1 cellular context compared by ENCODE assay signal in the genomic region with DNA sequence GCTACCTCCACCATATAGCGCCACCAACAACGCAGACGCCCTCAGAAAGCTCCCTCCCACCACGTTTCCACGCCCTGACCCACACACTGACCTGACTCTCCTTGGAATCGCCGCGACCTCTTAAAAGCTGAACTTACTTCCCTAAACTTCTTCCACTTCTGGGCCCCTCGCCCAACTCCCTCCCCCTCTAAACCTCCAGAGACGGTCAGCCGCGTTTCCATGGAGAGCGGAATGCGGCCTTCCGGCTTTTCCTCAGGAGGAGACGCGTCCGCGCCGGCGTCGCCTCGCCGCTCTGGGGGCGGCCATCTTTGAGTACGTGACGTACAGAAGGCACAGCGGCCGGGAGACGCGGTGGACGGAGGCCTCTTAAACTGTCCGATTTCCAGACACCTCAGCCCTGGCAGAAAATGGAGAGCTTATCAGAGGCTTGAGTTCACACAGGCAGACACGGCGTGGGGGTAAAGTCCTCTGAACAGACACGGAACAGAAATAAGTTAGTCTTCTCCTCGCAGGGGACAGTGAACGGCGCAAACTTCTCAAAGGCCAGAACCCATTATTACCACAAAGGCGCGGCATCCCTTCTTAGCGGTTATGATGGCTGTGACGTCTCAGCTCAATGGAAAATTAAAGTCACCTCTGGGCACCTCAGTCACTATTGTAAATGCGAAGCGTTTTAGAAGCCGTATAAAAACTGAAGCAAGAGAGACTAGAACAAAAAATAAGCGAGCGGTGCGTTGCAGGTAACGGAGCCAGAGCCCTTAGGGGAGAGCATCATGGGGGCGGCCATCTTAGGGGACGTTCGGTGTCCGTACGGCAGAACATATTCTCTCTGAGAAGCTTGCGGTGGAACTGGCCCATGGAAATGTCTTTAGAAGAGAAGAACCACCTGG.
TF ChIP-seq lines count a peak whose summit lies in the region.

A gene (minus strand): TSS at position 235 of the 890 bp plus-strand sequence. CDS start 1,970 bp downstream, outside the sequence.

TF ChIP-seq in K562, 482 proteins besides CTCF, POLR2A, EP300 and RAD21 (continued from another document and continues in another):
- TF ChIP-seq, protein P1, sequence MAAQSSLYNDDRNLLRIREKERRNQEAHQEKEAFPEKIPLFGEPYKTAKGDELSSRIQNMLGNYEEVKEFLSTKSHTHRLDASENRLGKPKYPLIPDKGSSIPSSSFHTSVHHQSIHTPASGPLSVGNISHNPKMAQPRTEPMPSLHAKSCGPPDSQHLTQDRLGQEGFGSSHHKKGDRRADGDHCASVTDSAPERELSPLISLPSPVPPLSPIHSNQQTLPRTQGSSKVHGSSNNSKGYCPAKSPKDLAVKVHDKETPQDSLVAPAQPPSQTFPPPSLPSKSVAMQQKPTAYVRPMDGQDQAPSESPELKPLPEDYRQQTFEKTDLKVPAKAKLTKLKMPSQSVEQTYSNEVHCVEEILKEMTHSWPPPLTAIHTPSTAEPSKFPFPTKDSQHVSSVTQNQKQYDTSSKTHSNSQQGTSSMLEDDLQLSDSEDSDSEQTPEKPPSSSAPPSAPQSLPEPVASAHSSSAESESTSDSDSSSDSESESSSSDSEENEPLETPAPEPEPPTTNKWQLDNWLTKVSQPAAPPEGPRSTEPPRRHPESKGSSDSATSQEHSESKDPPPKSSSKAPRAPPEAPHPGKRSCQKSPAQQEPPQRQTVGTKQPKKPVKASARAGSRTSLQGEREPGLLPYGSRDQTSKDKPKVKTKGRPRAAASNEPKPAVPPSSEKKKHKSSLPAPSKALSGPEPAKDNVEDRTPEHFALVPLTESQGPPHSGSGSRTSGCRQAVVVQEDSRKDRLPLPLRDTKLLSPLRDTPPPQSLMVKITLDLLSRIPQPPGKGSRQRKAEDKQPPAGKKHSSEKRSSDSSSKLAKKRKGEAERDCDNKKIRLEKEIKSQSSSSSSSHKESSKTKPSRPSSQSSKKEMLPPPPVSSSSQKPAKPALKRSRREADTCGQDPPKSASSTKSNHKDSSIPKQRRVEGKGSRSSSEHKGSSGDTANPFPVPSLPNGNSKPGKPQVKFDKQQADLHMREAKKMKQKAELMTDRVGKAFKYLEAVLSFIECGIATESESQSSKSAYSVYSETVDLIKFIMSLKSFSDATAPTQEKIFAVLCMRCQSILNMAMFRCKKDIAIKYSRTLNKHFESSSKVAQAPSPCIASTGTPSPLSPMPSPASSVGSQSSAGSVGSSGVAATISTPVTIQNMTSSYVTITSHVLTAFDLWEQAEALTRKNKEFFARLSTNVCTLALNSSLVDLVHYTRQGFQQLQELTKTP (IDR thresholded peaks at IDR 0.05; ENCODE audit: low read depth in 1 of 2, partially characterized antibody in 2 of 2): no peak
- peak; percentile 90 for TF ChIP-seq POLR2G (IDR thresholded peaks at IDR 0.05; ENCODE audit: low read depth, low read length)
- peak; percentile 86 for TF ChIP-seq RBFOX2 (IDR thresholded peaks at IDR 0.05; ENCODE audit: low read depth, low read length)
- TF ChIP-seq CBX3 (IDR thresholded peaks at IDR 0.05; ENCODE audit: borderline replicate concordance in 1 of 2, low read length in 2 of 2): 0 out of 3 replicates have a peak, but pooled peaks of 1 of the 2 experiments have one; percentile 13
- no peak for TF ChIP-seq CTBP1 (IDR thresholded peaks at IDR 0.05; ENCODE audit: borderline replicate concordance)
- no peak for TF ChIP-seq SRSF9 (IDR thresholded peaks at IDR 0.05; ENCODE audit: borderline replicate concordance, low read depth, low read length)
- no peak for TF ChIP-seq TRIM24 (IDR thresholded peaks at IDR 0.05)
- no peak for TF ChIP-seq BHLHE40 (IDR thresholded peaks at IDR 0.05; ENCODE audit: low read length)
- TF ChIP-seq SIN3A (IDR thresholded peaks at IDR 0.05; ENCODE audit: borderline replicate concordance in 2 of 2, control insufficient read depth in 1 of 2, low read depth in 2 of 2, low read length in 2 of 2): peak; percentile 37 to 49; a peak in 1 of 4 replicates
- peak; percentile 44; the same call in 1 of the 2 replicates for TF ChIP-seq FOXP1 (CRISPR knock-in tag; IDR thresholded peaks at IDR 0.05)
- no peak for TF ChIP-seq ILF3 (IDR thresholded peaks at IDR 0.05; ENCODE audit: borderline replicate concordance)
- TF ChIP-seq HDAC2 (IDR thresholded peaks at IDR 0.05): no peak
- no peak for TF ChIP-seq RBM17 (IDR thresholded peaks at IDR 0.05; ENCODE audit: borderline replicate concordance, low read depth, low read length)
- TF ChIP-seq NR1H2 (CRISPR knock-in tag; IDR thresholded peaks at IDR 0.05): no peak
- TF ChIP-seq HCFC1 (IDR thresholded peaks at IDR 0.05; ENCODE audit: low read depth, low read length): peak; percentile 86
- TF ChIP-seq ZNF589 (CRISPR knock-in tag; IDR thresholded peaks at IDR 0.05; ENCODE audit: low read depth): no peak
- TF ChIP-seq ZNF57 (CRISPR knock-in tag; IDR thresholded peaks at IDR 0.05): no peak
- no peak; the same call in 1 of the 2 replicates for TF ChIP-seq BRD4 (IDR thresholded peaks at IDR 0.05)
- peak; percentile 36 for TF ChIP-seq RBBP5 (IDR thresholded peaks at IDR 0.05; ENCODE audit: borderline replicate concordance, insufficient read depth, low read length, poor library complexity, severe bottlenecking)
- TF ChIP-seq HDAC1 (IDR thresholded peaks at IDR 0.05): peak in 1 of 2 experiments; percentile 93; a peak in 2 of 4 replicates
- TF ChIP-seq NR2C1 (IDR thresholded peaks at IDR 0.05): peak; percentile 72
- peak; percentile 42 for TF ChIP-seq NR2C1 (tag; IDR thresholded peaks at IDR 0.05)
- TF ChIP-seq SRSF1 (IDR thresholded peaks at IDR 0.05; ENCODE audit: low read depth, low read length): no peak
- peak; percentile 81 for TF ChIP-seq EP400 (IDR thresholded peaks at IDR 0.05)
- no peak for TF ChIP-seq PRPF4 (IDR thresholded peaks at IDR 0.05; ENCODE audit: insufficient read depth, low read depth, low read length, poor library complexity, severe bottlenecking)
- no peak for TF ChIP-seq CBX1 (IDR thresholded peaks at IDR 0.05; ENCODE audit: low read depth)
- peak; percentile 80 for TF ChIP-seq HNRNPLL (IDR thresholded peaks at IDR 0.05; ENCODE audit: low read depth, low read length, poor library complexity, severe bottlenecking)
- no peak for TF ChIP-seq SMARCB1 (IDR thresholded peaks at IDR 0.05; ENCODE audit: insufficient read length, low read depth)
- no peak for TF ChIP-seq EWSR1 (IDR thresholded peaks at IDR 0.05; ENCODE audit: borderline replicate concordance, low read depth, partially characterized antibody)
- TF ChIP-seq SAFB2 (IDR thresholded peaks at IDR 0.05; ENCODE audit: borderline replicate concordance, low read depth, low read length, severe bottlenecking): no peak
- TF ChIP-seq TAF9B (IDR thresholded peaks at IDR 0.05; ENCODE audit: partially characterized antibody): peak; percentile 25
- TF ChIP-seq NR2F6 (CRISPR knock-in tag; IDR thresholded peaks at IDR 0.05): no peak; the same call in 1 of the 2 replicates
- peak; percentile 38; the same call in 1 of the 2 replicates for TF ChIP-seq EHMT2 (IDR thresholded peaks at IDR 0.05)
- TF ChIP-seq MYBL2 (IDR thresholded peaks at IDR 0.05; ENCODE audit: low read depth): no peak
- no peak for TF ChIP-seq MYBL2 (CRISPR knock-in tag; IDR thresholded peaks at IDR 0.05; ENCODE audit: borderline replicate concordance)
- no peak for TF ChIP-seq HIVEP1 (CRISPR knock-in tag; IDR thresholded peaks at IDR 0.05)
- TF ChIP-seq CREB1 (IDR thresholded peaks at IDR 0.05): peak; percentile 80
- peak; percentile 87 for TF ChIP-seq CREB1 (CRISPR knock-in tag; IDR thresholded peaks at IDR 0.05)
- peak in 1 of 2 experiments; percentile 46; a peak in 1 of 4 replicates for TF ChIP-seq FOXA3 (CRISPR knock-in tag; conservative IDR thresholded peaks at IDR 0.05 in 1 of 2, IDR thresholded peaks at IDR 0.05 in 1 of 2)
- TF ChIP-seq, protein P2, sequence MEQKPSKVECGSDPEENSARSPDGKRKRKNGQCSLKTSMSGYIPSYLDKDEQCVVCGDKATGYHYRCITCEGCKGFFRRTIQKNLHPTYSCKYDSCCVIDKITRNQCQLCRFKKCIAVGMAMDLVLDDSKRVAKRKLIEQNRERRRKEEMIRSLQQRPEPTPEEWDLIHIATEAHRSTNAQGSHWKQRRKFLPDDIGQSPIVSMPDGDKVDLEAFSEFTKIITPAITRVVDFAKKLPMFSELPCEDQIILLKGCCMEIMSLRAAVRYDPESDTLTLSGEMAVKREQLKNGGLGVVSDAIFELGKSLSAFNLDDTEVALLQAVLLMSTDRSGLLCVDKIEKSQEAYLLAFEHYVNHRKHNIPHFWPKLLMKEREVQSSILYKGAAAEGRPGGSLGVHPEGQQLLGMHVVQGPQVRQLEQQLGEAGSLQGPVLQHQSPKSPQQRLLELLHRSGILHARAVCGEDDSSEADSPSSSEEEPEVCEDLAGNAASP (IDR thresholded peaks at IDR 0.05): no peak
- TF ChIP-seq FOSL1 (tag; conservative IDR thresholded peaks at IDR 0.05): peak; percentile 46
- peak; percentile 59 to 69; a peak in 3 of 4 replicates for TF ChIP-seq MAZ (CRISPR knock-in tag; conservative IDR thresholded peaks at IDR 0.05 in 1 of 2, IDR thresholded peaks at IDR 0.05 in 1 of 2)
- peak; percentile 79 for TF ChIP-seq GABPA (tag; conservative IDR thresholded peaks at IDR 0.05; ENCODE audit: low read depth)
- TF ChIP-seq, protein P3, sequence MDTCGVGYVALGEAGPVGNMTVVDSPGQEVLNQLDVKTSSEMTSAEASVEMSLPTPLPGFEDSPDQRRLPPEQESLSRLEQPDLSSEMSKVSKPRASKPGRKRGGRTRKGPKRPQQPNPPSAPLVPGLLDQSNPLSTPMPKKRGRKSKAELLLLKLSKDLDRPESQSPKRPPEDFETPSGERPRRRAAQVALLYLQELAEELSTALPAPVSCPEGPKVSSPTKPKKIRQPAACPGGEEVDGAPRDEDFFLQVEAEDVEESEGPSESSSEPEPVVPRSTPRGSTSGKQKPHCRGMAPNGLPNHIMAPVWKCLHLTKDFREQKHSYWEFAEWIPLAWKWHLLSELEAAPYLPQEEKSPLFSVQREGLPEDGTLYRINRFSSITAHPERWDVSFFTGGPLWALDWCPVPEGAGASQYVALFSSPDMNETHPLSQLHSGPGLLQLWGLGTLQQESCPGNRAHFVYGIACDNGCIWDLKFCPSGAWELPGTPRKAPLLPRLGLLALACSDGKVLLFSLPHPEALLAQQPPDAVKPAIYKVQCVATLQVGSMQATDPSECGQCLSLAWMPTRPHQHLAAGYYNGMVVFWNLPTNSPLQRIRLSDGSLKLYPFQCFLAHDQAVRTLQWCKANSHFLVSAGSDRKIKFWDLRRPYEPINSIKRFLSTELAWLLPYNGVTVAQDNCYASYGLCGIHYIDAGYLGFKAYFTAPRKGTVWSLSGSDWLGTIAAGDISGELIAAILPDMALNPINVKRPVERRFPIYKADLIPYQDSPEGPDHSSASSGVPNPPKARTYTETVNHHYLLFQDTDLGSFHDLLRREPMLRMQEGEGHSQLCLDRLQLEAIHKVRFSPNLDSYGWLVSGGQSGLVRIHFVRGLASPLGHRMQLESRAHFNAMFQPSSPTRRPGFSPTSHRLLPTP (IDR thresholded peaks at IDR 0.05; ENCODE audit: borderline replicate concordance, extremely low read depth, insufficient read length): no peak
- TF ChIP-seq TCF7 (IDR thresholded peaks at IDR 0.05; ENCODE audit: borderline replicate concordance): no peak
- TF ChIP-seq FOXK2 (conservative IDR thresholded peaks at IDR 0.05 in 1 of 2, IDR thresholded peaks at IDR 0.05 in 1 of 2; ENCODE audit: low read depth in 2 of 2): 0 out of 4 replicates have a peak, but pooled peaks of 1 of the 2 experiments have one; percentile 20
- TF ChIP-seq NONO (IDR thresholded peaks at IDR 0.05; ENCODE audit: low read depth in 2 of 2, low read length in 1 of 2): no peak
- peak; percentile 62 for TF ChIP-seq LCOR (CRISPR knock-in tag; IDR thresholded peaks at IDR 0.05)
- TF ChIP-seq ELF1 (tag; IDR thresholded peaks at IDR 0.05): peak; percentile 93
- TF ChIP-seq, protein P4, sequence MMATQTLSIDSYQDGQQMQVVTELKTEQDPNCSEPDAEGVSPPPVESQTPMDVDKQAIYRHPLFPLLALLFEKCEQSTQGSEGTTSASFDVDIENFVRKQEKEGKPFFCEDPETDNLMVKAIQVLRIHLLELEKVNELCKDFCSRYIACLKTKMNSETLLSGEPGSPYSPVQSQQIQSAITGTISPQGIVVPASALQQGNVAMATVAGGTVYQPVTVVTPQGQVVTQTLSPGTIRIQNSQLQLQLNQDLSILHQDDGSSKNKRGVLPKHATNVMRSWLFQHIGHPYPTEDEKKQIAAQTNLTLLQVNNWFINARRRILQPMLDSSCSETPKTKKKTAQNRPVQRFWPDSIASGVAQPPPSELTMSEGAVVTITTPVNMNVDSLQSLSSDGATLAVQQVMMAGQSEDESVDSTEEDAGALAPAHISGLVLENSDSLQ (IDR thresholded peaks at IDR 0.05): peak; percentile 32; the same call in 1 of the 2 replicates
- TF ChIP-seq, protein P5, sequence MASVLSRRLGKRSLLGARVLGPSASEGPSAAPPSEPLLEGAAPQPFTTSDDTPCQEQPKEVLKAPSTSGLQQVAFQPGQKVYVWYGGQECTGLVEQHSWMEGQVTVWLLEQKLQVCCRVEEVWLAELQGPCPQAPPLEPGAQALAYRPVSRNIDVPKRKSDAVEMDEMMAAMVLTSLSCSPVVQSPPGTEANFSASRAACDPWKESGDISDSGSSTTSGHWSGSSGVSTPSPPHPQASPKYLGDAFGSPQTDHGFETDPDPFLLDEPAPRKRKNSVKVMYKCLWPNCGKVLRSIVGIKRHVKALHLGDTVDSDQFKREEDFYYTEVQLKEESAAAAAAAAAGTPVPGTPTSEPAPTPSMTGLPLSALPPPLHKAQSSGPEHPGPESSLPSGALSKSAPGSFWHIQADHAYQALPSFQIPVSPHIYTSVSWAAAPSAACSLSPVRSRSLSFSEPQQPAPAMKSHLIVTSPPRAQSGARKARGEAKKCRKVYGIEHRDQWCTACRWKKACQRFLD (CRISPR knock-in tag; IDR thresholded peaks at IDR 0.05): peak; percentile 65; the same call in 1 of the 2 replicates
- TF ChIP-seq HNRNPUL1 (IDR thresholded peaks at IDR 0.05; ENCODE audit: low read length): no peak
- TF ChIP-seq SNRNP70 (optimal IDR thresholded peaks at IDR 0.05; ENCODE audit: low read depth, low read length): no peak
- TF ChIP-seq PTBP1 (IDR thresholded peaks at IDR 0.05; ENCODE audit: low read depth, low read length): no peak
- peak; percentile 80 to 84 for TF ChIP-seq NRF1 (conservative IDR thresholded peaks at IDR 0.05 in 1 of 2, IDR thresholded peaks at IDR 0.05 in 1 of 2)
- TF ChIP-seq POLR2AphosphoS5 (IDR thresholded peaks at IDR 0.05; ENCODE audit: control insufficient read depth, insufficient read depth, low read depth, low read length): peak; percentile 19; the same call in 1 of the 2 replicates
- peak; percentile 28; the same call in 1 of the 2 replicates for TF ChIP-seq NCOR1 (IDR thresholded peaks at IDR 0.05)
- TF ChIP-seq ZNF347 (CRISPR knock-in tag; IDR thresholded peaks at IDR 0.05; ENCODE audit: low read depth): no peak
- TF ChIP-seq, protein P6, sequence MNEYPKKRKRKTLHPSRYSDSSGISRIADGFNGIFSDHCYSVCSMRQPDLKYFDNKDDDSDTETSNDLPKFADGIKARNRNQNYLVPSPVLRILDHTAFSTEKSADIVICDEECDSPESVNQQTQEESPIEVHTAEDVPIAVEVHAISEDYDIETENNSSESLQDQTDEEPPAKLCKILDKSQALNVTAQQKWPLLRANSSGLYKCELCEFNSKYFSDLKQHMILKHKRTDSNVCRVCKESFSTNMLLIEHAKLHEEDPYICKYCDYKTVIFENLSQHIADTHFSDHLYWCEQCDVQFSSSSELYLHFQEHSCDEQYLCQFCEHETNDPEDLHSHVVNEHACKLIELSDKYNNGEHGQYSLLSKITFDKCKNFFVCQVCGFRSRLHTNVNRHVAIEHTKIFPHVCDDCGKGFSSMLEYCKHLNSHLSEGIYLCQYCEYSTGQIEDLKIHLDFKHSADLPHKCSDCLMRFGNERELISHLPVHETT (CRISPR knock-in tag; conservative IDR thresholded peaks at IDR 0.05 in 1 of 2, IDR thresholded peaks at IDR 0.05 in 1 of 2): peak in 1 of 2 experiments; percentile 52; a peak in 1 of 4 replicates
- TF ChIP-seq TEAD1 (CRISPR knock-in tag; IDR thresholded peaks at IDR 0.05): peak; percentile 30 to 96; a peak in 2 of 4 replicates
